1 cellular context compared by ENCODE assay signal in the genomic region with DNA sequence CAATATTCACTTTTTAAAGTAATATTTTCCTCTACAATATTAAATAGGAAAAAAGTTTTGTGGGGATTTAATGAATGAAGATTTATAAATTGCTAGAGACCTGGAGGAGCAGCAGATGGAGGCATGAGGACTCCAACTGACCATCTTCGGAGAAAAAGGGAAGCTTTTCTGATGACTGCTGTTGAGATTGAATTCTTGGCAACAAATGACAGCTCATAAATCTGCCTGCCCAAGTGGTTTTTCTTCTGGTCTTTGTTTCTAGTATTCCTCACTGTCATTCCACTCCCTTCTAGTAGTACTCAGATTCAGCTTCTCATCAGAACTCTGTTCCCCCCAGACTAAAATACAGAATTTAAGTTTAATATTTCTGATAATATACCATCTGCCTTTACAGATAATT.
A peak's percentile ranks its signal among the peaks of the same experiment; 100 is the strongest.
TF ChIP-seq lines count a peak whose summit lies in the region.

No MANE protein-coding gene starts in this region.

TF ChIP-seq in K562, 482 proteins besides CTCF, POLR2A, EP300 and RAD21 (continued from another document):
- TF ChIP-seq, protein P1, sequence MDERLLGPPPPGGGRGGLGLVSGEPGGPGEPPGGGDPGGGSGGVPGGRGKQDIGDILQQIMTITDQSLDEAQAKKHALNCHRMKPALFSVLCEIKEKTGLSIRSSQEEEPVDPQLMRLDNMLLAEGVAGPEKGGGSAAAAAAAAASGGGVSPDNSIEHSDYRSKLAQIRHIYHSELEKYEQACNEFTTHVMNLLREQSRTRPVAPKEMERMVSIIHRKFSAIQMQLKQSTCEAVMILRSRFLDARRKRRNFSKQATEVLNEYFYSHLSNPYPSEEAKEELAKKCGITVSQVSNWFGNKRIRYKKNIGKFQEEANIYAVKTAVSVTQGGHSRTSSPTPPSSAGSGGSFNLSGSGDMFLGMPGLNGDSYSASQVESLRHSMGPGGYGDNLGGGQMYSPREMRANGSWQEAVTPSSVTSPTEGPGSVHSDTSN (CRISPR knock-in tag; IDR thresholded peaks at IDR 0.05; ENCODE audit: low read depth), result 0 out of 2 replicates have a peak, but pooled peaks have one; percentile 21
- TF ChIP-seq, protein P1 (tag; conservative IDR thresholded peaks at IDR 0.05; ENCODE audit: low read depth), result peak; percentile 93
